In the genomic region with DNA sequence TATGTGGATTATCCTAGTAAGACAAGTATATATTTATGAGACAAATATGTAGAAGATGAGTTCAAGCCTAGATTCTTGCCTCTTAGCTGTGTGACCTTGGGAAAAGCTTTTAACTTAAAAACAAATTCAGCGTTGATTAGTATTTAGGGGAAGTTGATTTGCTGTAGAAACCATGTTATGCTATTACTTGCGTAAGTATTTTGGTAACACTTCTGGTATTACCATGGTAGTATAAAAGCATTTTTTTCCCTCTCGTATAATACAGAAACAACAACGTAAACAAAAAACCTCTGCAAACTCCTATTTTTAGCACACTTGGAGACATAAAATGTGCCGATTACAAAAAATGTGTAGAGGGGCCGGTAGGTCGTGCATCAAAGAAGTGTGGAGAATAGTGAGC, we compare ENCODE assay signal across 1 cellular context.
TF ChIP-seq lines count a peak whose summit lies in the region.

No MANE protein-coding gene starts in this region.

TF ChIP-seq in WTC11, 78 proteins besides CTCF, POLR2A, EP300 and RAD21 (continued from another document):
- TF ChIP-seq, protein P1, sequence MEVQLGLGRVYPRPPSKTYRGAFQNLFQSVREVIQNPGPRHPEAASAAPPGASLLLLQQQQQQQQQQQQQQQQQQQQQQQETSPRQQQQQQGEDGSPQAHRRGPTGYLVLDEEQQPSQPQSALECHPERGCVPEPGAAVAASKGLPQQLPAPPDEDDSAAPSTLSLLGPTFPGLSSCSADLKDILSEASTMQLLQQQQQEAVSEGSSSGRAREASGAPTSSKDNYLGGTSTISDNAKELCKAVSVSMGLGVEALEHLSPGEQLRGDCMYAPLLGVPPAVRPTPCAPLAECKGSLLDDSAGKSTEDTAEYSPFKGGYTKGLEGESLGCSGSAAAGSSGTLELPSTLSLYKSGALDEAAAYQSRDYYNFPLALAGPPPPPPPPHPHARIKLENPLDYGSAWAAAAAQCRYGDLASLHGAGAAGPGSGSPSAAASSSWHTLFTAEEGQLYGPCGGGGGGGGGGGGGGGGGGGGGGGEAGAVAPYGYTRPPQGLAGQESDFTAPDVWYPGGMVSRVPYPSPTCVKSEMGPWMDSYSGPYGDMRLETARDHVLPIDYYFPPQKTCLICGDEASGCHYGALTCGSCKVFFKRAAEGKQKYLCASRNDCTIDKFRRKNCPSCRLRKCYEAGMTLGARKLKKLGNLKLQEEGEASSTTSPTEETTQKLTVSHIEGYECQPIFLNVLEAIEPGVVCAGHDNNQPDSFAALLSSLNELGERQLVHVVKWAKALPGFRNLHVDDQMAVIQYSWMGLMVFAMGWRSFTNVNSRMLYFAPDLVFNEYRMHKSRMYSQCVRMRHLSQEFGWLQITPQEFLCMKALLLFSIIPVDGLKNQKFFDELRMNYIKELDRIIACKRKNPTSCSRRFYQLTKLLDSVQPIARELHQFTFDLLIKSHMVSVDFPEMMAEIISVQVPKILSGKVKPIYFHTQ (CRISPR knock-in tag; IDR thresholded peaks at IDR 0.05) = no peak
- TF ChIP-seq ZBTB43 (CRISPR knock-in tag; IDR thresholded peaks at IDR 0.05) (no peak), PREB (CRISPR knock-in tag; IDR thresholded peaks at IDR 0.05; ENCODE audit: borderline replicate concordance) (no peak), FOXP1 (CRISPR knock-in tag; IDR thresholded peaks at IDR 0.05; ENCODE audit: borderline replicate concordance) (no peak), ATF3 (CRISPR knock-in tag; conservative IDR thresholded peaks at IDR 0.05) (no peak), CREB1 (CRISPR knock-in tag; IDR thresholded peaks at IDR 0.05) (no peak)
- TF ChIP-seq, protein P2, sequence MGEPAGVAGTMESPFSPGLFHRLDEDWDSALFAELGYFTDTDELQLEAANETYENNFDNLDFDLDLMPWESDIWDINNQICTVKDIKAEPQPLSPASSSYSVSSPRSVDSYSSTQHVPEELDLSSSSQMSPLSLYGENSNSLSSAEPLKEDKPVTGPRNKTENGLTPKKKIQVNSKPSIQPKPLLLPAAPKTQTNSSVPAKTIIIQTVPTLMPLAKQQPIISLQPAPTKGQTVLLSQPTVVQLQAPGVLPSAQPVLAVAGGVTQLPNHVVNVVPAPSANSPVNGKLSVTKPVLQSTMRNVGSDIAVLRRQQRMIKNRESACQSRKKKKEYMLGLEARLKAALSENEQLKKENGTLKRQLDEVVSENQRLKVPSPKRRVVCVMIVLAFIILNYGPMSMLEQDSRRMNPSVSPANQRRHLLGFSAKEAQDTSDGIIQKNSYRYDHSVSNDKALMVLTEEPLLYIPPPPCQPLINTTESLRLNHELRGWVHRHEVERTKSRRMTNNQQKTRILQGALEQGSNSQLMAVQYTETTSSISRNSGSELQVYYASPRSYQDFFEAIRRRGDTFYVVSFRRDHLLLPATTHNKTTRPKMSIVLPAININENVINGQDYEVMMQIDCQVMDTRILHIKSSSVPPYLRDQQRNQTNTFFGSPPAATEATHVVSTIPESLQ (CRISPR knock-in tag; IDR thresholded peaks at IDR 0.05) = no peak
- TF ChIP-seq, protein P3, sequence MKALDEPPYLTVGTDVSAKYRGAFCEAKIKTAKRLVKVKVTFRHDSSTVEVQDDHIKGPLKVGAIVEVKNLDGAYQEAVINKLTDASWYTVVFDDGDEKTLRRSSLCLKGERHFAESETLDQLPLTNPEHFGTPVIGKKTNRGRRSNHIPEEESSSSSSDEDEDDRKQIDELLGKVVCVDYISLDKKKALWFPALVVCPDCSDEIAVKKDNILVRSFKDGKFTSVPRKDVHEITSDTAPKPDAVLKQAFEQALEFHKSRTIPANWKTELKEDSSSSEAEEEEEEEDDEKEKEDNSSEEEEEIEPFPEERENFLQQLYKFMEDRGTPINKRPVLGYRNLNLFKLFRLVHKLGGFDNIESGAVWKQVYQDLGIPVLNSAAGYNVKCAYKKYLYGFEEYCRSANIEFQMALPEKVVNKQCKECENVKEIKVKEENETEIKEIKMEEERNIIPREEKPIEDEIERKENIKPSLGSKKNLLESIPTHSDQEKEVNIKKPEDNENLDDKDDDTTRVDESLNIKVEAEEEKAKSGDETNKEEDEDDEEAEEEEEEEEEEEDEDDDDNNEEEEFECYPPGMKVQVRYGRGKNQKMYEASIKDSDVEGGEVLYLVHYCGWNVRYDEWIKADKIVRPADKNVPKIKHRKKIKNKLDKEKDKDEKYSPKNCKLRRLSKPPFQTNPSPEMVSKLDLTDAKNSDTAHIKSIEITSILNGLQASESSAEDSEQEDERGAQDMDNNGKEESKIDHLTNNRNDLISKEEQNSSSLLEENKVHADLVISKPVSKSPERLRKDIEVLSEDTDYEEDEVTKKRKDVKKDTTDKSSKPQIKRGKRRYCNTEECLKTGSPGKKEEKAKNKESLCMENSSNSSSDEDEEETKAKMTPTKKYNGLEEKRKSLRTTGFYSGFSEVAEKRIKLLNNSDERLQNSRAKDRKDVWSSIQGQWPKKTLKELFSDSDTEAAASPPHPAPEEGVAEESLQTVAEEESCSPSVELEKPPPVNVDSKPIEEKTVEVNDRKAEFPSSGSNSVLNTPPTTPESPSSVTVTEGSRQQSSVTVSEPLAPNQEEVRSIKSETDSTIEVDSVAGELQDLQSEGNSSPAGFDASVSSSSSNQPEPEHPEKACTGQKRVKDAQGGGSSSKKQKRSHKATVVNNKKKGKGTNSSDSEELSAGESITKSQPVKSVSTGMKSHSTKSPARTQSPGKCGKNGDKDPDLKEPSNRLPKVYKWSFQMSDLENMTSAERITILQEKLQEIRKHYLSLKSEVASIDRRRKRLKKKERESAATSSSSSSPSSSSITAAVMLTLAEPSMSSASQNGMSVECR (CRISPR knock-in tag; IDR thresholded peaks at IDR 0.05; ENCODE audit: borderline replicate concordance) = no peak
